15 cellular contexts compared by ENCODE assay signal in genomic region chr5:167642779-167643517, GRCh38.
DNase-seq lines count a peak whose midpoint lies in the region; ATAC-seq, FAIRE-seq and TF ChIP-seq lines count a peak whose summit lies in the region.
"Had no signal": no experiment of that assay in that cellular context is flagged by ENCODE, and none has a peak within 500 bp of the region (broad histone marks: within the 10 kb centered on the region; RNA-seq: fewer than 3 reads in every experiment).

No MANE protein-coding gene starts in this region.

- no peak for ATAC-seq in HG02763 (IDR thresholded peaks at IDR 0.05; ENCODE audit: unreplicated experiment)
- ATAC-seq: Panc1 had no signal

- no peak overlapping the region for H3K4me3 ChIP-seq in AG10803 (ENCODE audit: low read length)
- no peak overlapping the region for H3K4me3 ChIP-seq in bronchial epithelial cell (ENCODE audit: low read depth, low read length)

- FAIRE-seq in bronchial epithelial cell (lab: Jason Lieb, UNC): no peak
- FAIRE-seq: islet of Langerhans had no signal

- DNase-seq in AG10803 (ENCODE audit: low read depth): peak; percentile 98
- DNase-seq in LoVo (ENCODE audit: low spot score): peak; percentile 13
- DNase-seq in bronchial epithelial cell (ENCODE audit: low read depth): peak; percentile 87
- DNase-seq in myocyte (ENCODE audit: low read depth): peak; percentile 65
- DNase-seq in NCI-H1092 treated with DMSO at 0.1 percent for 48 hours (lab: John Stamatoyannopoulos, UW): no peak
- no peak for DNase-seq in NCI-H345 treated with DMSO at 0.1 percent for 48 hours (lab: John Stamatoyannopoulos, UW; ENCODE audit: unreplicated experiment)
- no peak for DNase-seq in AML-193 (lab: John Stamatoyannopoulos, UW)
- DNase-seq: aorta, H9, KG1, naive B cell, NCI-H2171 treated with DMSO at 0.1 percent for 48 hours had no signal

- no peak for TF ChIP-seq CTCF in AG10803 (conservative IDR thresholded peaks at IDR 0.05; ENCODE audit: low read length)
- TF ChIP-seq CTCF in bronchial epithelial cell (IDR thresholded peaks at IDR 0.05; ENCODE audit: insufficient read depth, low read length, severe bottlenecking): no peak

- H3K27me3 ChIP-seq in bronchial epithelial cell (ENCODE audit: control insufficient read depth, insufficient read depth, low read length): no peaks in the 10 kb centered on the region

- H3K36me3 ChIP-seq in bronchial epithelial cell (ENCODE audit: control insufficient read depth, insufficient read depth, low read length): no peaks in the 10 kb centered on the region

Comparison
In these comparisons a context has a peak if more than half of its experiments do, and no peak if none do; other contexts are left out.
1. DNase-seq: peak in AG10803 (single experiment), LoVo (single experiment), bronchial epithelial cell (single experiment) and myocyte (single experiment); none in NCI-H1092 treated with DMSO at 0.1 percent for 48 hours (single experiment), NCI-H345 treated with DMSO at 0.1 percent for 48 hours (single experiment) and AML-193 (0 of 2).